ENCODE assay signal across 13 cellular contexts in genomic region chr10:29627201-29628105, GRCh38. TPM values are rescaled to one million over a fixed set of nuclear protein-coding genes. Genes with fewer than 3 reads are reported as not detected.
DNase-seq lines count a peak whose midpoint lies in the region; ATAC-seq, FAIRE-seq and TF ChIP-seq lines count a peak whose summit lies in the region.
"Had no signal": no experiment of that assay in that cellular context is flagged by ENCODE, and none has a peak within 500 bp of the region (broad histone marks: within the 10 kb centered on the region; RNA-seq: fewer than 3 reads in every experiment).

No MANE protein-coding gene starts in this region.

- ATAC-seq in A549 (no peak), left lung (no peak), GM18517 (IDR thresholded peaks at IDR 0.05; ENCODE audit: unreplicated experiment) (no peak)
- no peak for ATAC-seq in natural killer cell treated with Interleukin-12 subunit alpha and Interleukin-12 subunit beta and Interleukin-15 and Interleukin-18, amount 100 ng/mL, for 72 hours

- POLR2A ChIA-PET in A549 (lab: Yijun Ruan, JAX): no interaction called here
- POLR2A ChIA-PET in HEK293 (lab: Yijun Ruan, JAX): interaction anchor here (0.6 kb wide), 1 partner anchor 683 kb away, joined by 5 read pairs; no protein-coding TSS in a partner anchor

- 77% methylated on average over 7 of the region's 7 CpGs for WGBS in A549 (ENCODE audit: missing lambda C conversion rate)

- peaks cover 0 to 6% of the 10 kb centered on the region in 2 donors for H3K27me3 Mint-ChIP-seq in natural killer cell treated with Interleukin-12 subunit alpha and Interleukin-12 subunit beta and Interleukin-15 and Interleukin-18, amount 100 ng/mL, for 72 hours
- H3K27me3 Mint-ChIP-seq: activated CD4-positive, alpha-beta T cell treated with anti-CD3 and anti-CD28 coated beads, Interleukin-2, amount 10 ng/mL, durations not matched to agents 24 days and 14 days had no signal

- H3K27me3 ChIP-seq in brain microvascular endothelial cell (replicated peaks) (no peaks in the 10 kb centered on the region), left lung (no peaks in the 10 kb centered on the region), Peyer's patch (no peaks in the 10 kb centered on the region)
- H3K27me3 ChIP-seq: ovary had no signal

- no peaks in the 10 kb centered on the region for H3K9me3 Mint-ChIP-seq in natural killer cell treated with Interleukin-12 subunit alpha and Interleukin-12 subunit beta and Interleukin-15 and Interleukin-18, amount 100 ng/mL, for 72 hours
- H3K9me3 Mint-ChIP-seq: activated CD4-positive, alpha-beta T cell treated with anti-CD3 and anti-CD28 coated beads, Interleukin-2, amount 10 ng/mL, durations not matched to agents 24 days and 14 days had no signal

- H3K36me3 Mint-ChIP-seq in natural killer cell treated with Interleukin-12 subunit alpha and Interleukin-12 subunit beta and Interleukin-15 and Interleukin-18, amount 100 ng/mL, for 72 hours: no peaks in the 10 kb centered on the region

- no peak for FAIRE-seq in A549 (lab: Jason Lieb, UNC)

- no peak for TF ChIP-seq RAD21 in A549 (conservative IDR thresholded peaks at IDR 0.05 in 1 of 2, IDR thresholded peaks at IDR 0.05 in 1 of 2)

- H3K27ac ChIP-seq in A549 (peak overlapping the region in 1 of 2 experiments; percentile 29; a peak in 2 of 6 replicates), HEK293 (ENCODE audit: extremely low read depth, low read depth, low read length) (no peak overlapping the region), brain microvascular endothelial cell (peak overlapping the region; percentile 56), left lung (peak overlapping the region; percentile 28 to 34), Peyer's patch (no peak overlapping the region)

- no peak overlapping the region for H3K4me3 ChIP-seq in A549
- H3K4me3 ChIP-seq in HEK293 (ENCODE audit: low read depth, low read length): no peak overlapping the region
- no peak overlapping the region for H3K4me3 ChIP-seq in brain microvascular endothelial cell (ENCODE audit: low read depth, low read length)
- H3K4me3 ChIP-seq in left lung: no peak overlapping the region
- no peak overlapping the region for H3K4me3 ChIP-seq in Peyer's patch
- H3K4me3 ChIP-seq: ovary had no signal

- peak overlapping the region; percentile 66 for H3K4me2 ChIP-seq in A549

- H3K4me1 Mint-ChIP-seq in natural killer cell treated with Interleukin-12 subunit alpha and Interleukin-12 subunit beta and Interleukin-15 and Interleukin-18, amount 100 ng/mL, for 72 hours (ENCODE audit: low read depth in 2 of 2): peaks cover 11 to 18% of the 10 kb centered on the region in 2 donors

- peaks cover 22% of the 10 kb centered on the region for H3K4me1 ChIP-seq in A549
- peaks cover 10% of the 10 kb centered on the region for H3K4me1 ChIP-seq in HEK293 (ENCODE audit: control insufficient read depth, insufficient read depth, low read length)
- peaks cover 16 to 72% of the 10 kb centered on the region in 2 donors for H3K4me1 ChIP-seq in left lung
- H3K4me1 ChIP-seq in Peyer's patch: peaks cover 0 to 12% (median 1%) of the 10 kb centered on the region in 4 donors

- no peaks in the 10 kb centered on the region for H3K9me3 ChIP-seq in A549
- H3K9me3 ChIP-seq in HEK293 (ENCODE audit: control insufficient read depth, insufficient read depth, low read depth, low read length): no peaks in the 10 kb centered on the region
- no peaks in the 10 kb centered on the region for H3K9me3 ChIP-seq in left lung
- H3K9me3 ChIP-seq in Peyer's patch: no peaks in the 10 kb centered on the region
- H3K9me3 ChIP-seq: ovary had no signal

- H3K36me3 ChIP-seq in HEK293 (ENCODE audit: control insufficient read depth in 2 of 2, insufficient read depth in 1 of 2, low read length in 2 of 2): no peaks in the 10 kb centered on the region
- no peaks in the 10 kb centered on the region for H3K36me3 ChIP-seq in brain microvascular endothelial cell (replicated peaks)
- H3K36me3 ChIP-seq in left lung: no peaks in the 10 kb centered on the region
- H3K36me3 ChIP-seq in Peyer's patch: no peaks in the 10 kb centered on the region
- H3K36me3 ChIP-seq: ovary had no signal

- no peak overlapping the region for H3K27ac Mint-ChIP-seq in natural killer cell treated with Interleukin-12 subunit alpha and Interleukin-12 subunit beta and Interleukin-15 and Interleukin-18, amount 100 ng/mL, for 72 hours
- H3K27ac Mint-ChIP-seq: activated CD4-positive, alpha-beta T cell treated with anti-CD3 and anti-CD28 coated beads, Interleukin-2, amount 10 ng/mL, durations not matched to agents 24 days and 14 days had no signal

- TF ChIP-seq EP300 in A549 (IDR thresholded peaks at IDR 0.05): no peak

- in situ Hi-C loops in brain microvascular endothelial cell (cut with HindIII; ENCODE audit: low pct_ligation_motif_present, low sequenced_read_pairs): no loop called here

- intact Hi-C loops in left lung (cut with DNase I): no loop called here
- intact Hi-C loops in posterior vena cava (cut with DNase I): no loop called here

- TF ChIP-seq POLR2A in A549 (IDR thresholded peaks at IDR 0.05; ENCODE audit: low read length): no peak
- no peak for TF ChIP-seq POLR2A in Peyer's patch (IDR thresholded peaks at IDR 0.05)

- CTCF ChIA-PET in A549 (lab: Yijun Ruan, JAX): interaction anchor here (1.0 to 1.9 kb wide), 4 partner anchors 9 to 92 kb away, joined by 3 to 5 read pairs (median 4); no protein-coding TSS in a partner anchor
- CTCF ChIA-PET in HEK293 (lab: Yijun Ruan, JAX): interaction anchor here (0.7 to 1.2 kb wide), 2 partner anchors 16 to 123 kb away, joined by 3 read pairs; no protein-coding TSS in a partner anchor

- H3K4me3 Mint-ChIP-seq in natural killer cell treated with Interleukin-12 subunit alpha and Interleukin-12 subunit beta and Interleukin-15 and Interleukin-18, amount 100 ng/mL, for 72 hours: no peak overlapping the region
- H3K4me3 Mint-ChIP-seq: activated CD4-positive, alpha-beta T cell treated with anti-CD3 and anti-CD28 coated beads, Interleukin-2, amount 10 ng/mL, durations not matched to agents 24 days and 14 days had no signal

- DNase-seq in A549 (ENCODE audit: low read depth in 1 of 2, low spot score in 1 of 2): no peak
- peak; percentile 47 for DNase-seq in brain microvascular endothelial cell
- DNase-seq in left lung: no peak
- DNase-seq in natural killer cell treated with Interleukin-12 subunit alpha and Interleukin-12 subunit beta and Interleukin-15 and Interleukin-18, amount 100 ng/mL, for 72 hours (ENCODE audit: low spot score): no peak
- DNase-seq in posterior vena cava (ENCODE audit: low spot score): no peak
- no peak for DNase-seq in Peyer's patch
- DNase-seq: activated CD4-positive, alpha-beta T cell treated with anti-CD3 and anti-CD28 coated beads, Interleukin-2, amount 10 ng/mL, durations not matched to agents 24 days and 14 days; central memory CD4-positive, alpha-beta T cell; Karpas-422; NCI-H446; ovary had no signal

- no peak for TF ChIP-seq CTCF in A549 (IDR thresholded peaks at IDR 0.05)
- no peak for TF ChIP-seq CTCF in HEK293 (tag by site-specific recombination; IDR thresholded peaks at IDR 0.05)
- no peak for TF ChIP-seq CTCF in brain microvascular endothelial cell (IDR thresholded peaks at IDR 0.05; ENCODE audit: low read depth, low read length, missing control alignments)
- no peak for TF ChIP-seq CTCF in left lung (IDR thresholded peaks at IDR 0.05)
- no peak for TF ChIP-seq CTCF in Peyer's patch (IDR thresholded peaks at IDR 0.05)

TF ChIP-seq in A549, 52 proteins besides CTCF, POLR2A, EP300 and RAD21 (continues in another document):
- no peak for TF ChIP-seq FOXS1 (CRISPR knock-in tag; IDR thresholded peaks at IDR 0.05)
- TF ChIP-seq PHF8 (IDR thresholded peaks at IDR 0.05; ENCODE audit: borderline replicate concordance, low read depth): no peak
- no peak for TF ChIP-seq GATA3 (IDR thresholded peaks at IDR 0.05; ENCODE audit: borderline replicate concordance)
- no peak for TF ChIP-seq JUN (IDR thresholded peaks at IDR 0.05)
- TF ChIP-seq PBX3 (IDR thresholded peaks at IDR 0.05): no peak
- peak; percentile 68; the same call in 1 of the 2 replicates for TF ChIP-seq KDM1A (IDR thresholded peaks at IDR 0.05; ENCODE audit: low read depth)

TF ChIP-seq in HEK293, 187 proteins besides CTCF, POLR2A, EP300 and RAD21 (continues in another document):
- TF ChIP-seq HOXD13 (CRISPR knock-in tag; IDR thresholded peaks at IDR 0.05; ENCODE audit: borderline replicate concordance) (no peak), ZNF768 (tag by site-specific recombination; IDR thresholded peaks at IDR 0.05) (peak; percentile 56; the same call in 1 of the 2 replicates), PRDM6 (tag by site-specific recombination; IDR thresholded peaks at IDR 0.05) (0 out of 2 replicates have a peak, but pooled peaks have one; percentile 10)

RNA-seq across cellular contexts. Expression of gene SVIL, which starts 7.3 kb away (rescaled TPM):
- polyA plus RNA-seq in A549 (2011; rRNA removed): 20.4 and 26.7 TPM in 2 replicates
- polyA plus RNA-seq in A549 (2012; cell fraction: cytosol; rRNA removed): 4.1 and 4.3 TPM in 2 replicates
- polyA plus RNA-seq in A549 (2012; cell fraction: nucleus; rRNA removed): 11.7 and 14.1 TPM in 2 replicates
- polyA plus RNA-seq in A549 (2017; fragmentation: RNase III; extraction: RNeasy Plus Mini Kit Qiagen cat#74134 plus additional on column Dnase treatment): 9.6 to 12.1 TPM (median 12.0 TPM) in 3 replicates
- polyA minus RNA-seq in A549 (2011; rRNA and poly(A)+ RNA removed): 23.6 and 32.6 TPM in 2 replicates
- 100 to 1,000 TPM in 1 of 2 donors, 10 to 100 TPM in 1; 73.7 to 103 TPM for total RNA-seq in left lung
- 10 to 100 TPM in 1 of 2 donors, 1 to 10 TPM in 1; 6.8 to 18.8 TPM for total RNA-seq in natural killer cell treated with Interleukin-12 subunit alpha and Interleukin-12 subunit beta and Interleukin-15 and Interleukin-18, amount 100 ng/mL, for 72 hours
- 100 to 1,000 TPM; 300 to 417 TPM for total RNA-seq in posterior vena cava
- 10 to 100 TPM; 30.3 to 84.3 (median 62.5) TPM for total RNA-seq in Peyer's patch

Comparison
In these comparisons a context has a peak if more than half of its experiments do, and no peak if none do; other contexts are left out.
1. H3K27ac ChIP-seq: peak in brain microvascular endothelial cell (single experiment) and left lung (2 of 2); none in HEK293 (single experiment) and Peyer's patch (0 of 4).